ENCODE assay signal across 8 cellular contexts in genomic region chr12:100574262-100575074, GRCh38. TPM values are rescaled to one million over a fixed set of nuclear protein-coding genes. Genes with fewer than 3 reads are reported as not detected.
DNase-seq lines count a peak whose midpoint lies in the region; ATAC-seq and TF ChIP-seq lines count a peak whose summit lies in the region.

No MANE protein-coding gene starts in this region.

- DNase-seq in DMS 273 (lab: John Stamatoyannopoulos, UW; ENCODE audit: unreplicated experiment) = peak; percentile 55
- DNase-seq in DMS 273 treated with DMSO at 0.1 percent for 48 hours (lab: John Stamatoyannopoulos, UW) = no peak
- DNase-seq in activated B cell treated with CpG ODN at 0.5 μM for 24 hours = no peak
- DNase-seq in heart right ventricle = peak; percentile 15 to 16

- H3K36me3 ChIP-seq in heart right ventricle (peaks cover 0 to 5% (median 0%) of the 10 kb centered on the region in 9 donors), rectal smooth muscle tissue (ENCODE audit: control insufficient read depth, insufficient read depth, low read length) (no peaks in the 10 kb centered on the region)

- peak overlapping the region; percentile 89 for H3K4me3 Mint-ChIP-seq in activated B cell treated with CpG ODN at 0.5 μM for 24 hours

- H3K4me3 ChIP-seq in heart right ventricle = peak overlapping the region; percentile 55 to 79 (median 65)
- H3K4me3 ChIP-seq in rectal smooth muscle tissue (ENCODE audit: low read length) = peak overlapping the region; percentile 70

- no peaks in the 10 kb centered on the region for H3K9me3 ChIP-seq in heart right ventricle

- POLR2A ChIA-PET in activated B cell treated with CpG ODN at 0.5 μM for 24 hours (lab: Charles Lee) = no interaction called here

- H3K27me3 Mint-ChIP-seq in activated B cell treated with CpG ODN at 0.5 μM for 24 hours = peaks cover 3% of the 10 kb centered on the region

- TF ChIP-seq CTCF in activated B cell treated with CpG ODN at 0.5 μM for 24 hours (IDR thresholded peaks at IDR 0.05) = no peak
- no peak for TF ChIP-seq CTCF in heart right ventricle (IDR thresholded peaks at IDR 0.05)

- H3K27me3 ChIP-seq in heart right ventricle (peaks cover 0 to 5% (median 0%) of the 10 kb centered on the region in 7 donors), rectal smooth muscle tissue (ENCODE audit: control insufficient read depth, insufficient read depth, low read length) (no peaks in the 10 kb centered on the region)

- intact Hi-C loops in activated B cell treated with CpG ODN at 0.5 μM for 24 hours (cut with micrococcal nuclease) (no loop called here), heart right ventricle (cut with DNase I) (loop anchor here in 2 of 10 donors (10.0 kb wide), 2 partner anchors 160 to 310 kb away; partner anchors contain the start of genes DEPDC4 (in 1 of the 2) and SCYL2 (in 1 of the 2))

- WGBS in heart right ventricle, 2 donors = 11 to 12% methylated on average over 13 of the region's 13 CpGs

- peaks cover 0 to 31% (median 17%) of the 10 kb centered on the region in 9 donors for H3K4me1 ChIP-seq in heart right ventricle
- H3K4me1 ChIP-seq in rectal smooth muscle tissue (ENCODE audit: control insufficient read depth, insufficient read depth, low read length) = peaks cover 7% of the 10 kb centered on the region

- CTCF ChIA-PET in activated B cell treated with CpG ODN at 0.5 μM for 24 hours (lab: Charles Lee) = no interaction called here

- no peak overlapping the region for H3K27ac Mint-ChIP-seq in activated B cell treated with CpG ODN at 0.5 μM for 24 hours

- ATAC-seq in HG03159 (IDR thresholded peaks at IDR 0.05; ENCODE audit: unreplicated experiment) = peak; percentile 2
- ATAC-seq in activated B cell treated with CpG ODN at 0.5 μM for 24 hours (ENCODE audit: low read depth) = no peak
- ATAC-seq in heart right ventricle = peak; percentile 9 to 49 (median 32)
- ATAC-seq in GM21381 (IDR thresholded peaks at IDR 0.05; ENCODE audit: unreplicated experiment) = no peak
- no peak for ATAC-seq in GM19397 (IDR thresholded peaks at IDR 0.05; ENCODE audit: unreplicated experiment)

- no peaks in the 10 kb centered on the region for H3K36me3 Mint-ChIP-seq in activated B cell treated with CpG ODN at 0.5 μM for 24 hours (ENCODE audit: low read depth)

- peak overlapping the region; percentile 16 for H3K9ac ChIP-seq in rectal smooth muscle tissue (ENCODE audit: low read length)

- peaks cover 13% of the 10 kb centered on the region for H3K4me1 Mint-ChIP-seq in activated B cell treated with CpG ODN at 0.5 μM for 24 hours

- no peaks in the 10 kb centered on the region for H3K9me3 Mint-ChIP-seq in activated B cell treated with CpG ODN at 0.5 μM for 24 hours

- H3K27ac ChIP-seq in heart right ventricle (peak overlapping the region in 7 of 10 donors; percentile 41 to 88 (median 70)), rectal smooth muscle tissue (ENCODE audit: low read depth, low read length) (no peak overlapping the region)

RNA-seq across cellular contexts. Expression of gene GAS2L3, which starts 1.0 kb away (rescaled TPM):
- total RNA-seq in activated B cell treated with CpG ODN at 0.5 μM for 24 hours = 0.07 and 0.10 TPM in 2 replicates
- 1 to 10 TPM; 1.3 to 5.6 (median 2.0) TPM for total RNA-seq in heart right ventricle
- polyA plus RNA-seq in heart right ventricle = 1 to 10 TPM in 1 of 2 donors, under 1 TPM in 1; 0.43 to 1.5 TPM

Comparison
In these comparisons a context has a peak if more than half of its experiments do, and no peak if none do; other contexts are left out.
1. DNase-seq: peak in DMS 273 (single experiment) and heart right ventricle (2 of 2); none in DMS 273 treated with DMSO at 0.1 percent for 48 hours (single experiment) and activated B cell treated with CpG ODN at 0.5 μM for 24 hours (single experiment).
2. ATAC-seq: peak in HG03159 (single experiment) and heart right ventricle (8 of 8); none in activated B cell treated with CpG ODN at 0.5 μM for 24 hours (single experiment), GM21381 (single experiment) and GM19397 (single experiment).